Comparison of ENCODE assay signal across 24 cellular contexts in genomic region chr5:91418158-91418557, GRCh38. TPM values are rescaled to one million over a fixed set of nuclear protein-coding genes. Genes with fewer than 3 reads are reported as not detected.
DNase-seq lines count a peak whose midpoint lies in the region; ATAC-seq and TF ChIP-seq lines count a peak whose summit lies in the region.
"Had no signal": no experiment of that assay in that cellular context is flagged by ENCODE, and none has a peak within 500 bp of the region (broad histone marks: within the 10 kb centered on the region; RNA-seq: fewer than 3 reads in every experiment).

No MANE protein-coding gene starts in this region.

- no peak for ATAC-seq in GM18505 (IDR thresholded peaks at IDR 0.05; ENCODE audit: unreplicated experiment)
- ATAC-seq: GM23338, Panc1 had no signal

- H3K4me1 Mint-ChIP-seq in activated naive CD4-positive, alpha-beta T cell treated with anti-CD3 and anti-CD28 coated beads, Interleukin-2, amount 10 ng/mL, durations not matched to agents 7 days and 5 days = peaks cover 2% of the 10 kb centered on the region

- H3K27ac Mint-ChIP-seq in activated naive CD4-positive, alpha-beta T cell treated with anti-CD3 and anti-CD28 coated beads, Interleukin-2, amount 10 ng/mL, durations not matched to agents 7 days and 5 days = no peak overlapping the region
- H3K27ac Mint-ChIP-seq: CD4-positive, CD25-positive, alpha-beta regulatory T cell; GM23338; T-helper 1 cell treated with Interleukin-12 subunit alpha and Interleukin-12 subunit beta and Interleukin-4 antibody, amounts not matched to agents 30 μg/mL and 1 μg/mL, for 36 hours had no signal

- H3K4me3 ChIP-seq in HEK293 (ENCODE audit: low read depth, low read length) = no peak overlapping the region
- H3K4me3 ChIP-seq: BLaER1, GM23338, HAP-1 had no signal

- H3K9me3 Mint-ChIP-seq in activated naive CD4-positive, alpha-beta T cell treated with anti-CD3 and anti-CD28 coated beads, Interleukin-2, amount 10 ng/mL, durations not matched to agents 7 days and 5 days = no peaks in the 10 kb centered on the region
- H3K9me3 Mint-ChIP-seq: CD4-positive, CD25-positive, alpha-beta regulatory T cell; GM23338; T-helper 1 cell treated with Interleukin-12 subunit alpha and Interleukin-12 subunit beta and Interleukin-4 antibody, amounts not matched to agents 30 μg/mL and 1 μg/mL, for 36 hours had no signal

- POLR2A ChIA-PET in HEK293 (lab: Yijun Ruan, JAX) = no interaction called here

- H3K36me3 Mint-ChIP-seq in activated naive CD4-positive, alpha-beta T cell treated with anti-CD3 and anti-CD28 coated beads, Interleukin-2, amount 10 ng/mL, durations not matched to agents 7 days and 5 days = no peaks in the 10 kb centered on the region
- H3K36me3 Mint-ChIP-seq: CD4-positive, CD25-positive, alpha-beta regulatory T cell had no signal

- H3K27me3 Mint-ChIP-seq in activated naive CD4-positive, alpha-beta T cell treated with anti-CD3 and anti-CD28 coated beads, Interleukin-2, amount 10 ng/mL, durations not matched to agents 7 days and 5 days = no peaks in the 10 kb centered on the region

- no peak overlapping the region for H3K27ac ChIP-seq in HEK293 (ENCODE audit: extremely low read depth, low read depth, low read length)
- H3K27ac ChIP-seq: BLaER1 had no signal

- no peak for TF ChIP-seq CTCF in HEK293 (tag by site-specific recombination; IDR thresholded peaks at IDR 0.05)

- CTCF ChIA-PET in HEK293 (lab: Yijun Ruan, JAX) = interaction anchor here (0.6 to 7.6 kb wide), 10 partner anchors 10 to 613 kb away, joined by 3 to 98 read pairs (median 9); no protein-coding TSS in a partner anchor
- CTCF ChIA-PET in activated naive CD4-positive, alpha-beta T cell treated with anti-CD3 and anti-CD28 coated beads, Interleukin-2, amount 10 ng/mL, durations not matched to agents 7 days and 5 days (lab: Charles Lee) = interaction anchor here (0.7 to 4.1 kb wide), 9 partner anchors 10 to 486 kb away, joined by 3 to 55 read pairs (median 3); no protein-coding TSS in a partner anchor

- peak; percentile 3 for DNase-seq in ACHN
- DNase-seq in kidney tubule cell (ENCODE audit: low spot score) = peak; percentile 32
- peak; percentile 16 for DNase-seq in renal cortical epithelial cell (ENCODE audit: low read depth)
- no peak for DNase-seq in stimulated activated CD4-positive, alpha-beta T cell treated with anti-CD3 and anti-CD28 coated beads, Interleukin-1b, Interleukin-23, amount 100 ng/mL, for 48 hours
- DNase-seq in NCI-H2227 (lab: John Stamatoyannopoulos, UW; ENCODE audit: unreplicated experiment) = no peak
- DNase-seq in activated naive CD4-positive, alpha-beta T cell treated with anti-CD3 and anti-CD28 coated beads, Interleukin-2, amount 10 ng/mL, durations not matched to agents 7 days and 5 days = no peak
- DNase-seq: CD4-positive, CD25-positive, alpha-beta regulatory T cell; DMS79; Karpas-422; NCI-H1092; NCI-H1417 treated with DMSO at 0.1 percent for 48 hours; NCI-H1694 treated with DMSO at 0.1 percent for 48 hours; NCI-H2081; NCI-H226; NCI-H510A; NCI-H69; SHP77 treated with DMSO at 0.1 percent for 48 hours had no signal

- TF ChIP-seq POLR2A in GM18505 (IDR thresholded peaks at IDR 0.05; ENCODE audit: borderline replicate concordance, extremely low read depth, insufficient read depth, insufficient read length) = no peak

- no peaks in the 10 kb centered on the region for H3K36me3 ChIP-seq in HEK293 (ENCODE audit: control insufficient read depth in 2 of 2, insufficient read depth in 1 of 2, low read length in 2 of 2)
- H3K36me3 ChIP-seq: BLaER1, HAP-1 had no signal

- H3K9me3 ChIP-seq in HEK293 (ENCODE audit: control insufficient read depth, insufficient read depth, low read depth, low read length) = no peaks in the 10 kb centered on the region
- H3K9me3 ChIP-seq: BLaER1, HAP-1 had no signal

- H3K4me1 ChIP-seq in HEK293 (ENCODE audit: control insufficient read depth, insufficient read depth, low read length) = peaks cover 3% of the 10 kb centered on the region

- no peak overlapping the region for H3K4me3 Mint-ChIP-seq in activated naive CD4-positive, alpha-beta T cell treated with anti-CD3 and anti-CD28 coated beads, Interleukin-2, amount 10 ng/mL, durations not matched to agents 7 days and 5 days
- H3K4me3 Mint-ChIP-seq: CD4-positive, CD25-positive, alpha-beta regulatory T cell; GM23338; T-helper 1 cell treated with Interleukin-12 subunit alpha and Interleukin-12 subunit beta and Interleukin-4 antibody, amounts not matched to agents 30 μg/mL and 1 μg/mL, for 36 hours had no signal

- in situ Hi-C loops in ACHN (cut with HindIII; ENCODE audit: low pct_ligation_motif_present, low pct_unique_long_range_greater_than_20kb, low sequenced_read_pairs) = no loop called here

TF ChIP-seq in HEK293, 187 proteins besides CTCF, POLR2A, EP300 and RAD21:
- TF ChIP-seq ZBTB21 (tag by site-specific recombination; IDR thresholded peaks at IDR 0.05) (no peak), RBAK (tag by site-specific recombination; IDR thresholded peaks at IDR 0.05) (0 out of 2 replicates have a peak, but pooled peaks have one; percentile 46), ZNF596 (tag by site-specific recombination; IDR thresholded peaks at IDR 0.05) (peak; percentile 78), ZNF155 (tag by site-specific recombination; IDR thresholded peaks at IDR 0.05) (no peak), ZIC2 (tag by site-specific recombination; IDR thresholded peaks at IDR 0.05) (no peak), ZNF19 (tag by site-specific recombination; IDR thresholded peaks at IDR 0.05; ENCODE audit: low read depth) (no peak), GLI4 (tag by site-specific recombination; IDR thresholded peaks at IDR 0.05) (no peak), ZNF600 (tag by site-specific recombination; IDR thresholded peaks at IDR 0.05) (no peak), TCF7L2 (IDR thresholded peaks at IDR 0.05; ENCODE audit: borderline replicate concordance, low read depth, low read length) (no peak), PRDM1 (tag by site-specific recombination; IDR thresholded peaks at IDR 0.05) (0 out of 2 replicates have a peak, but pooled peaks have one; percentile 33), PRDM10 (tag by site-specific recombination; IDR thresholded peaks at IDR 0.05) (no peak), ZSCAN4 (tag by site-specific recombination; IDR thresholded peaks at IDR 0.05) (peak; percentile 41; the same call in 1 of the 2 replicates)

RNA-seq across cellular contexts. Expression of gene ARRDC3, which starts 35.0 kb away (rescaled TPM):
- total RNA-seq in renal cortical epithelial cell = 93.9 and 147 TPM in 2 replicates

Comparison
In these comparisons a context has a peak if more than half of its experiments do, and no peak if none do; other contexts are left out.
1. DNase-seq: peak in ACHN (single experiment), kidney tubule cell (single experiment) and renal cortical epithelial cell (single experiment); none in stimulated activated CD4-positive, alpha-beta T cell treated with anti-CD3 and anti-CD28 coated beads, Interleukin-1b, Interleukin-23, amount 100 ng/mL, for 48 hours (single experiment), NCI-H2227 (single experiment) and activated naive CD4-positive, alpha-beta T cell treated with anti-CD3 and anti-CD28 coated beads, Interleukin-2, amount 10 ng/mL, durations not matched to agents 7 days and 5 days (single experiment).